In the genomic region with DNA sequence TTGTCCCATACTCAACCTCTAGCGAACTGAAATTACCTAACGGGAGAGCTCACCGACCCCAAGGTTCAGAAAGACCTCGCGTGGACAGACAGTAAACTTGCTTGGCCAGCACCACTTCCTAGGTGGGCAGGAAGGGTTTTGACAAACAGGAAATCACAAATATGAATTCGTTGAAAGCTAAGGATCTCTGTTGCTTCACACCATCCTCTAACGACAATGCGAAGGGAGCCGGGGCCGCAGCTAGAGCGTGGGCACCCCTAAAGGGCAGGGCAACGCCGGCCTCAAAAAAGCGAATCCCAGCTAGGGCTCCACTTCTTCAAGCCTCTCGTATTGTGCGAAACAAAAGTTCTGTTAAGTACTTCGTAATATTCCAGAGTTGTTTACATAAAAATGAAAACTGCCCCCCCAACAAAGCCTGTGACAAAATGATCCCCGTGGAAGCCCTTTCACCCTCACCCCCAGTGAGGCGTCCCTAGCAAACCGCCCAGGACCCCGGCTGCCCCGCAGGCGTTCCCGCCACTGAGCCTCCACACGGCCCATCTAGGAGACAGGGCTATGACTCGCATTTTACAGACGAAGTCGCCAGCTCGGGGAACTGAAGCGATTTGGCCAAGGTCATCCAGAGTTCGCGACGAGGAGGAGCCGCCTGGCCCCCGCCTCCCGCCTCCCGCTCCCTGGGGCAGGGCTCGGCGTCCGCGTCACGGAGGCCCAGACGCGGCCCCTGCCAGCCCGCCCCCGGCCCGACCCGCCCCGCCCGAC, we compare ENCODE assay signal across 8 cellular contexts.
DNase-seq lines count a peak whose midpoint lies in the region; ATAC-seq lines count a peak whose summit lies in the region.

No MANE protein-coding gene starts in this region.

- peak overlapping the region; percentile 91 for H3K4me3 Mint-ChIP-seq in central memory CD8-positive, alpha-beta T cell

- peak; percentile 79 for ATAC-seq in HG02798 (IDR thresholded peaks at IDR 0.05; ENCODE audit: poor library complexity, unreplicated experiment)
- ATAC-seq in activated CD4-positive, CD25-positive, alpha-beta regulatory T cell treated with anti-CD3 and anti-CD28 coated beads, Interleukin-2, amount 50 U/mL, for 24 hours = peak; percentile 90
- ATAC-seq in central memory CD8-positive, alpha-beta T cell (replicated peaks; ENCODE audit: extremely low read depth, poor library complexity, severe bottlenecking) = peak; percentile 88

- peaks cover 21% of the 10 kb centered on the region for H3K36me3 Mint-ChIP-seq in central memory CD8-positive, alpha-beta T cell (ENCODE audit: insufficient read depth)

- DNase-seq in DMS153 treated with DMSO at 0.1 percent for 48 hours (lab: John Stamatoyannopoulos, UW; ENCODE audit: unreplicated experiment) = peak; percentile 29
- DNase-seq in DMS153 (lab: John Stamatoyannopoulos, UW) = no peak
- DNase-seq in NCI-H146 treated with DMSO at 0.1 percent for 48 hours (lab: John Stamatoyannopoulos, UW; ENCODE audit: unreplicated experiment) = peak; percentile 9
- peak; percentile 67 to 81 for DNase-seq in central memory CD8-positive, alpha-beta T cell (ENCODE audit: low spot score in 2 of 2)
- DNase-seq in kidney glomerular epithelial cell (lab: John Stamatoyannopoulos, UW) = peak; percentile 64
- peak; percentile 77 to 80 for DNase-seq in stimulated activated CD4-positive, alpha-beta T cell treated with anti-CD3 and anti-CD28 coated beads, Interleukin-15, amount 100 ng/mL, for 48 hours (ENCODE audit: low read depth in 2 of 2)

- peaks cover 30% of the 10 kb centered on the region for H3K4me1 Mint-ChIP-seq in central memory CD8-positive, alpha-beta T cell

- H3K27ac Mint-ChIP-seq in central memory CD8-positive, alpha-beta T cell (ENCODE audit: low read depth) = peak overlapping the region; percentile 96

- no peaks in the 10 kb centered on the region for H3K27me3 Mint-ChIP-seq in central memory CD8-positive, alpha-beta T cell

- no peaks in the 10 kb centered on the region for H3K9me3 Mint-ChIP-seq in central memory CD8-positive, alpha-beta T cell
